1 cellular context compared by ENCODE assay signal in genomic region chr6:34919651-34920050, GRCh38.
TF ChIP-seq lines count a peak whose summit lies in the region.

No MANE protein-coding gene starts in this region.

TF ChIP-seq in IMR-90, 13 proteins besides CTCF, POLR2A, EP300 and RAD21:
- TF ChIP-seq RFX5 (IDR thresholded peaks at IDR 0.05; ENCODE audit: low read depth, low read length) (no peak), CEBPB (IDR thresholded peaks at IDR 0.05; ENCODE audit: low read depth, low read length) (no peak), CHD1 (IDR thresholded peaks at IDR 0.05; ENCODE audit: low read depth, low read length) (no peak), ELK1 (IDR thresholded peaks at IDR 0.05; ENCODE audit: borderline replicate concordance, low read depth, low read length) (no peak), MXI1 (IDR thresholded peaks at IDR 0.05; ENCODE audit: borderline replicate concordance, low read depth, low read length) (no peak), RCOR1 (IDR thresholded peaks at IDR 0.05; ENCODE audit: insufficient replicate concordance, low read length) (no peak), USF2 (IDR thresholded peaks at IDR 0.05; ENCODE audit: low read depth, low read length) (no peak), BHLHE40 (IDR thresholded peaks at IDR 0.05; ENCODE audit: low read depth, low read length) (no peak), MAFK (IDR thresholded peaks at IDR 0.05; ENCODE audit: low read depth, low read length) (no peak), FOS (IDR thresholded peaks at IDR 0.05; ENCODE audit: low read depth, low read length) (no peak), NFE2L2 (IDR thresholded peaks at IDR 0.05; ENCODE audit: low read depth, low read length) (no peak), MAZ (IDR thresholded peaks at IDR 0.05; ENCODE audit: borderline replicate concordance, low read depth, low read length) (no peak), SMC3 (IDR thresholded peaks at IDR 0.05; ENCODE audit: low read depth, low read length) (no peak)
